ENCODE assay signal across 24 cellular contexts in the genomic region with DNA sequence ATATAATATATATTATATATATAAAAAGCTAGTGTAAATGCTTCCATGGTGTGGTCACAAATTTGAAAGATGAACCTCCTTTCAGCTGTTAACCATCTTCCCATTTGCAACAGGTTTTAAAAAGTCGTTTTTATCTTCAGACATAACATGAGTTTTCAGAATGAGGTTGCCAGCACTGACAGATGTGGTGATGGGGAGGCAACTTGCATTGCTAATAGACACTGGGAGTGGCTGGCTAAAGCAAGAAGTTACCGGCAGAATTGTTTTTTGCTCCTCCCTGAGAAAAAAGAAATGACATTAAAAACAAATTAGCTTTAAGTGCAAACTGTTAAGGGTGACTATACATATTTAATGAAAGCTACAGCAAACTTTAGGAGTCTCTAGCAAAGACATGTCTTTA. TPM values are rescaled to one million over a fixed set of nuclear protein-coding genes. Genes with fewer than 3 reads are reported as not detected.
A peak's percentile ranks its signal among the peaks of the same experiment; 100 is the strongest.
DNase-seq lines count a peak whose midpoint lies in the region; ATAC-seq lines count a peak whose summit lies in the region.
"Had no signal": no experiment of that assay in that cellular context is flagged by ENCODE, and none has a peak within 500 bp of the region (broad histone marks: within the 10 kb centered on the region; RNA-seq: fewer than 3 reads in every experiment).

No MANE protein-coding gene starts in this region.

- POLR2A ChIA-PET in CD4-positive, alpha-beta memory T cell (lab: Charles Lee; ENCODE audit: partially characterized antibody): interaction anchor here (1.2 kb wide), 1 partner anchor 21 kb away, joined by 3 read pairs; a partner anchor contains a TSS
- POLR2A ChIA-PET in activated naive CD8-positive, alpha-beta T cell treated with anti-CD3 and anti-CD28 coated beads, Interleukin-2, amount 10 ng/mL, durations not matched to agents 7 days and 5 days (lab: Charles Lee): interaction anchor here (0.8 to 1.1 kb wide), 2 partner anchors 14 to 21 kb away, joined by 3 to 4 read pairs; a partner anchor contains a TSS
- POLR2A ChIA-PET in activated CD4-positive, alpha-beta T cell treated with anti-CD3 and anti-CD28 coated beads, Interleukin-2, amount 10 ng/mL, durations not matched to agents 7 days and 5 days (lab: Charles Lee): no interaction called here

- CTCF ChIA-PET in CD4-positive, alpha-beta memory T cell (lab: Charles Lee; ENCODE audit: partially characterized antibody): interaction anchor here (2.3 kb wide), 1 partner anchor 42 kb away, joined by 6 read pairs; no protein-coding TSS in a partner anchor
- CTCF ChIA-PET in activated CD4-positive, alpha-beta T cell treated with anti-CD3 and anti-CD28 coated beads, Interleukin-2, amount 10 ng/mL, durations not matched to agents 7 days and 5 days (lab: Charles Lee): no interaction called here

- no peaks in the 10 kb centered on the region for H3K27me3 ChIP-seq in CD4-positive, alpha-beta memory T cell (ENCODE audit: insufficient read depth, low read length)
- H3K27me3 ChIP-seq: BLaER1 had no signal

- peaks cover 12 to 33% of the 10 kb centered on the region in 2 donors for H3K36me3 Mint-ChIP-seq in activated T-cell treated with anti-CD3 and anti-CD28 coated beads, Interleukin-2, amount 50 U/mL, for 72 hours (ENCODE audit: insufficient read depth in 2 of 2)
- peaks cover 27% of the 10 kb centered on the region for H3K36me3 Mint-ChIP-seq in activated T-cell treated with anti-CD3 and anti-CD28 coated beads, Interleukin-2, amount 50 U/mL, for 4 hours (ENCODE audit: insufficient read depth)
- peaks cover 34 to 54% of the 10 kb centered on the region in 2 donors for H3K36me3 Mint-ChIP-seq in CD4-positive, alpha-beta memory T cell
- H3K36me3 Mint-ChIP-seq in activated naive CD8-positive, alpha-beta T cell treated with anti-CD3 and anti-CD28 coated beads, Interleukin-2, amount 10 ng/mL, durations not matched to agents 7 days and 5 days: peaks cover 47% of the 10 kb centered on the region
- peaks cover 60% of the 10 kb centered on the region for H3K36me3 Mint-ChIP-seq in activated CD4-positive, alpha-beta T cell treated with anti-CD3 and anti-CD28 coated beads, Interleukin-2, amount 10 ng/mL, durations not matched to agents 7 days and 5 days (ENCODE audit: low read depth)

- intact Hi-C loops in CD4-positive, alpha-beta memory T cell (cut with micrococcal nuclease): no loop called here

- H3K4me3 ChIP-seq in CD4-positive, alpha-beta memory T cell (ENCODE audit: low read length in 2 of 2): no peak overlapping the region
- no peak overlapping the region for H3K4me3 ChIP-seq in SK-N-MC
- H3K4me3 ChIP-seq: BLaER1 had no signal

- no peak overlapping the region for H3K4me3 Mint-ChIP-seq in activated T-cell treated with anti-CD3 and anti-CD28 coated beads, Interleukin-2, amount 50 U/mL, for 72 hours
- H3K4me3 Mint-ChIP-seq in activated T-cell treated with anti-CD3 and anti-CD28 coated beads, Interleukin-2, amount 50 U/mL, for 4 hours: no peak overlapping the region
- no peak overlapping the region for H3K4me3 Mint-ChIP-seq in CD4-positive, alpha-beta memory T cell
- H3K4me3 Mint-ChIP-seq in activated naive CD8-positive, alpha-beta T cell treated with anti-CD3 and anti-CD28 coated beads, Interleukin-2, amount 10 ng/mL, durations not matched to agents 7 days and 5 days: no peak overlapping the region
- no peak overlapping the region for H3K4me3 Mint-ChIP-seq in activated CD4-positive, alpha-beta T cell treated with anti-CD3 and anti-CD28 coated beads, Interleukin-2, amount 10 ng/mL, durations not matched to agents 7 days and 5 days
- H3K4me3 Mint-ChIP-seq: HFFc6 had no signal

- peak overlapping the region; percentile 67 for H3K27ac Mint-ChIP-seq in activated T-cell treated with anti-CD3 and anti-CD28 coated beads, Interleukin-2, amount 50 U/mL, for 72 hours
- H3K27ac Mint-ChIP-seq in CD4-positive, alpha-beta memory T cell: peak overlapping the region in 6 of 7 donors; percentile 6 to 85 (median 53)
- peak overlapping the region; percentile 40 for H3K27ac Mint-ChIP-seq in activated naive CD8-positive, alpha-beta T cell treated with anti-CD3 and anti-CD28 coated beads, Interleukin-2, amount 10 ng/mL, durations not matched to agents 7 days and 5 days
- no peak overlapping the region for H3K27ac Mint-ChIP-seq in activated CD4-positive, alpha-beta T cell treated with anti-CD3 and anti-CD28 coated beads, Interleukin-2, amount 10 ng/mL, durations not matched to agents 7 days and 5 days
- H3K27ac Mint-ChIP-seq: HFFc6 had no signal

- H3K4me1 Mint-ChIP-seq in activated T-cell treated with anti-CD3 and anti-CD28 coated beads, Interleukin-2, amount 50 U/mL, for 72 hours (ENCODE audit: low read depth): peaks cover 38% of the 10 kb centered on the region
- H3K4me1 Mint-ChIP-seq in activated T-cell treated with anti-CD3 and anti-CD28 coated beads, Interleukin-2, amount 50 U/mL, for 4 hours (ENCODE audit: low read depth): peaks cover 29% of the 10 kb centered on the region
- peaks cover 14 to 29% (median 22%) of the 10 kb centered on the region in 4 donors for H3K4me1 Mint-ChIP-seq in CD4-positive, alpha-beta memory T cell
- H3K4me1 Mint-ChIP-seq in activated naive CD8-positive, alpha-beta T cell treated with anti-CD3 and anti-CD28 coated beads, Interleukin-2, amount 10 ng/mL, durations not matched to agents 7 days and 5 days: peaks cover 27% of the 10 kb centered on the region
- H3K4me1 Mint-ChIP-seq in activated CD4-positive, alpha-beta T cell treated with anti-CD3 and anti-CD28 coated beads, Interleukin-2, amount 10 ng/mL, durations not matched to agents 7 days and 5 days: peaks cover 31% of the 10 kb centered on the region

- no peak for ATAC-seq in activated T-cell treated with anti-CD3 and anti-CD28 coated beads, Interleukin-2, amount 50 U/mL, for 72 hours (replicated peaks in 1 of 2)
- ATAC-seq in activated T-cell treated with anti-CD3 and anti-CD28 coated beads, Interleukin-2, amount 50 U/mL, for 4 hours: no peak
- ATAC-seq in activated naive CD8-positive, alpha-beta T cell treated with anti-CD3 and anti-CD28 coated beads, Interleukin-2, amount 10 ng/mL, durations not matched to agents 7 days and 5 days (ENCODE audit: low read depth): no peak
- no peak for ATAC-seq in HG02763 (IDR thresholded peaks at IDR 0.05; ENCODE audit: unreplicated experiment)

- no peaks in the 10 kb centered on the region for H3K9me3 Mint-ChIP-seq in activated T-cell treated with anti-CD3 and anti-CD28 coated beads, Interleukin-2, amount 50 U/mL, for 72 hours
- H3K9me3 Mint-ChIP-seq in activated T-cell treated with anti-CD3 and anti-CD28 coated beads, Interleukin-2, amount 50 U/mL, for 4 hours: no peaks in the 10 kb centered on the region
- H3K9me3 Mint-ChIP-seq in CD4-positive, alpha-beta memory T cell: no peaks in the 10 kb centered on the region
- peaks cover 5% of the 10 kb centered on the region for H3K9me3 Mint-ChIP-seq in activated naive CD8-positive, alpha-beta T cell treated with anti-CD3 and anti-CD28 coated beads, Interleukin-2, amount 10 ng/mL, durations not matched to agents 7 days and 5 days
- no peaks in the 10 kb centered on the region for H3K9me3 Mint-ChIP-seq in activated CD4-positive, alpha-beta T cell treated with anti-CD3 and anti-CD28 coated beads, Interleukin-2, amount 10 ng/mL, durations not matched to agents 7 days and 5 days
- H3K9me3 Mint-ChIP-seq: HFFc6 had no signal

- no peak for DNase-seq in activated T-cell treated with anti-CD3 and anti-CD28 coated beads, Interleukin-2, amount 50 U/mL, for 72 hours
- no peak for DNase-seq in activated T-cell treated with anti-CD3 and anti-CD28 coated beads, Interleukin-2, amount 50 U/mL, for 4 hours
- no peak for DNase-seq in CD4-positive, alpha-beta memory T cell
- DNase-seq in SK-N-MC (ENCODE audit: low read depth, low spot score): no peak
- DNase-seq in activated naive CD8-positive, alpha-beta T cell treated with anti-CD3 and anti-CD28 coated beads, Interleukin-2, amount 10 ng/mL, durations not matched to agents 7 days and 5 days: no peak
- DNase-seq in iPS-NIHi11 (ENCODE audit: low spot score): no peak
- no peak for DNase-seq in activated CD4-positive, alpha-beta T cell treated with anti-CD3 and anti-CD28 coated beads, Interleukin-2, amount 10 ng/mL, durations not matched to agents 7 days and 5 days
- DNase-seq: H7, HFFc6, IMR-90, Karpas-422, NCI-H1048, NCI-H1436, NCI-H1930, NCI-H226, NCI-H524, NCI-H82, OCI-M1, SHP77 had no signal

- H3K4me1 ChIP-seq in CD4-positive, alpha-beta memory T cell (ENCODE audit: insufficient read depth, low read length): peaks cover 21% of the 10 kb centered on the region

- peaks cover 26% of the 10 kb centered on the region for H3K36me3 ChIP-seq in CD4-positive, alpha-beta memory T cell (ENCODE audit: insufficient read depth, low read length)
- peaks cover 69% of the 10 kb centered on the region for H3K36me3 ChIP-seq in SK-N-MC (ENCODE audit: insufficient read depth, low read length)

- H3K9me3 ChIP-seq in CD4-positive, alpha-beta memory T cell (ENCODE audit: control insufficient read depth in 1 of 2, low read length in 2 of 2): no peaks in the 10 kb centered on the region
- H3K9me3 ChIP-seq in SK-N-MC (ENCODE audit: low read depth, low read length): no peaks in the 10 kb centered on the region

- no peak overlapping the region for H3K9ac ChIP-seq in SK-N-MC (ENCODE audit: insufficient read length)
- H3K9ac ChIP-seq: BLaER1 had no signal

- H3K27me3 Mint-ChIP-seq in activated T-cell treated with anti-CD3 and anti-CD28 coated beads, Interleukin-2, amount 50 U/mL, for 72 hours (ENCODE audit: low read depth): no peaks in the 10 kb centered on the region
- H3K27me3 Mint-ChIP-seq in activated T-cell treated with anti-CD3 and anti-CD28 coated beads, Interleukin-2, amount 50 U/mL, for 4 hours (ENCODE audit: low read depth): no peaks in the 10 kb centered on the region
- H3K27me3 Mint-ChIP-seq in CD4-positive, alpha-beta memory T cell: no peaks in the 10 kb centered on the region
- H3K27me3 Mint-ChIP-seq in activated naive CD8-positive, alpha-beta T cell treated with anti-CD3 and anti-CD28 coated beads, Interleukin-2, amount 10 ng/mL, durations not matched to agents 7 days and 5 days: no peaks in the 10 kb centered on the region
- no peaks in the 10 kb centered on the region for H3K27me3 Mint-ChIP-seq in activated CD4-positive, alpha-beta T cell treated with anti-CD3 and anti-CD28 coated beads, Interleukin-2, amount 10 ng/mL, durations not matched to agents 7 days and 5 days

- H3K27ac ChIP-seq in CD4-positive, alpha-beta memory T cell (ENCODE audit: low read depth, low read length): no peak overlapping the region
- peak overlapping the region; percentile 54; the same call in 1 of the 2 replicates for H3K27ac ChIP-seq in SK-N-MC
- H3K27ac ChIP-seq: BLaER1 had no signal

RNA-seq across cellular contexts. Expression of a gene that starts 21.2 kb away (rescaled TPM):
- total RNA-seq in activated T-cell treated with anti-CD3 and anti-CD28 coated beads, Interleukin-2, amount 50 U/mL, for 72 hours: 10 to 100 TPM; 14.2 to 18.7 TPM
- total RNA-seq in activated T-cell treated with anti-CD3 and anti-CD28 coated beads, Interleukin-2, amount 50 U/mL, for 4 hours: 10 to 100 TPM; 12.6 to 17.7 (median 13.3) TPM
- total RNA-seq in CD4-positive, alpha-beta memory T cell: 10 to 100 TPM; 16.5 to 18.1 TPM
- polyA plus RNA-seq in CD4-positive, alpha-beta memory T cell: 10 to 100 TPM; 10.4 to 12.1 TPM
- 10 to 100 TPM; 24.3 to 26.6 TPM for total RNA-seq in activated naive CD8-positive, alpha-beta T cell treated with anti-CD3 and anti-CD28 coated beads, Interleukin-2, amount 10 ng/mL, durations not matched to agents 7 days and 5 days
- 10 to 100 TPM; 22.4 to 25.2 TPM for total RNA-seq in activated CD4-positive, alpha-beta T cell treated with anti-CD3 and anti-CD28 coated beads, Interleukin-2, amount 10 ng/mL, durations not matched to agents 7 days and 5 days

RNA-seq across cellular contexts. Expression of a gene that starts 49.6 kb away (rescaled TPM):
- not detected for total RNA-seq in activated T-cell treated with anti-CD3 and anti-CD28 coated beads, Interleukin-2, amount 50 U/mL, for 72 hours
- total RNA-seq in activated T-cell treated with anti-CD3 and anti-CD28 coated beads, Interleukin-2, amount 50 U/mL, for 4 hours: not detected
- not detected for total RNA-seq in CD4-positive, alpha-beta memory T cell
- not detected for polyA plus RNA-seq in CD4-positive, alpha-beta memory T cell
- not detected for total RNA-seq in activated naive CD8-positive, alpha-beta T cell treated with anti-CD3 and anti-CD28 coated beads, Interleukin-2, amount 10 ng/mL, durations not matched to agents 7 days and 5 days
- not detected for total RNA-seq in activated CD4-positive, alpha-beta T cell treated with anti-CD3 and anti-CD28 coated beads, Interleukin-2, amount 10 ng/mL, durations not matched to agents 7 days and 5 days
- total RNA-seq: A673, H7, HFFc6, IMR-90, MCF 10A, RPMI7951 had no signal
- polyA plus RNA-seq: IMR-90 had no signal

RNA-seq across cellular contexts. Expression of a gene that starts 55.6 kb away (rescaled TPM):
- total RNA-seq in activated T-cell treated with anti-CD3 and anti-CD28 coated beads, Interleukin-2, amount 50 U/mL, for 72 hours: 10 to 100 TPM; 33.7 to 35.6 TPM
- total RNA-seq in activated T-cell treated with anti-CD3 and anti-CD28 coated beads, Interleukin-2, amount 50 U/mL, for 4 hours: 10 to 100 TPM; 27.3 to 31.1 (median 28.4) TPM
- total RNA-seq in CD4-positive, alpha-beta memory T cell: 10 to 100 TPM; 66.6 to 70.7 TPM
- 10 to 100 TPM; 18.7 to 27.4 TPM for polyA plus RNA-seq in CD4-positive, alpha-beta memory T cell
- 10 to 100 TPM; 52.6 to 55.0 TPM for total RNA-seq in activated naive CD8-positive, alpha-beta T cell treated with anti-CD3 and anti-CD28 coated beads, Interleukin-2, amount 10 ng/mL, durations not matched to agents 7 days and 5 days
- 10 to 100 TPM; 44.1 to 46.8 TPM for total RNA-seq in activated CD4-positive, alpha-beta T cell treated with anti-CD3 and anti-CD28 coated beads, Interleukin-2, amount 10 ng/mL, durations not matched to agents 7 days and 5 days
